Comparison of ENCODE assay signal across 10 cellular contexts in genomic region chr17:17664073-17664470, GRCh38.
"Had no signal": no experiment of that assay in that cellular context is flagged by ENCODE, and none has a peak within 500 bp of the region (broad histone marks: within the 10 kb centered on the region; RNA-seq: fewer than 3 reads in every experiment).

No MANE protein-coding gene starts in this region.

- FAIRE-seq: islet of Langerhans, small intestine had no signal

- H3K4me3 Mint-ChIP-seq: activated CD4-positive, alpha-beta memory T cell treated with anti-CD3 and anti-CD28 coated beads for 36 hours; activated T-cell treated with anti-CD3 and anti-CD28 coated beads, Interleukin-2, amount 50 U/mL, for 4 hours had no signal

- H3K27me3 ChIP-seq: heart left ventricle, left lung, transverse colon had no signal

- H3K9me3 ChIP-seq: neutrophil had no signal

- H3K27ac Mint-ChIP-seq: activated CD4-positive, alpha-beta memory T cell treated with anti-CD3 and anti-CD28 coated beads for 36 hours had no signal

- H3K27me3 Mint-ChIP-seq: activated CD4-positive, alpha-beta memory T cell treated with anti-CD3 and anti-CD28 coated beads for 36 hours had no signal

- H3K36me3 ChIP-seq: heart left ventricle, left lung, neutrophil, transverse colon had no signal

- H3K36me3 Mint-ChIP-seq: activated naive CD8-positive, alpha-beta T cell treated with anti-CD3 and anti-CD28 coated beads, Interleukin-2, amount 10 ng/mL, durations not matched to agents 7 days and 5 days had no signal

- H3K27ac ChIP-seq: heart left ventricle, left lung, neutrophil, transverse colon, VCaP had no signal

- H3K4me3 ChIP-seq: heart left ventricle, left lung, transverse colon had no signal
